ENCODE assay signal across 22 cellular contexts in the genomic region with DNA sequence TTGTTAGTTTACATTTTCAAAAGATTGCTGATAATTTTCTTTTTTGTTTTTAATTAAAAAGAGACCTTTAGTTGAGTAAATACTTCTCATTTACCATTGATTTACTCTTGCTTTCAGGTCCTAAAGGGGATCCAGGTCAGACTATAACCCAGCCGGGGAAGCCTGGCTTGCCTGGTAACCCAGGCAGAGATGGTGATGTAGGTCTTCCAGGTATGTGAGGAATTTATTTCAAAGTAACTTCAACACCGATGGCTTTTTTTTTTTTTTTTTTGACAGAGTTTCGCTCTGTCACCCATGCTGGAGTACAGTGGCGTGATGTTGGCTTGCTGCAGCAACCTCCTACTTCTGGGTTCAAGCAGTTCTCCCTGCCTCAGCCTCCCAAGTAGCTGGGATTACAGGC.
"Had no signal": no experiment of that assay in that cellular context is flagged by ENCODE, and none has a peak within 500 bp of the region (broad histone marks: within the 10 kb centered on the region; RNA-seq: fewer than 3 reads in every experiment).

No MANE protein-coding gene starts in this region.

- H3K27ac Mint-ChIP-seq: activated B cell treated with CpG ODN at 0.5 μM for 24 hours; activated CD4-positive, alpha-beta T cell treated with anti-CD3 and anti-CD28 coated beads for 36 hours; activated naive CD8-positive, alpha-beta T cell treated with anti-CD3 and anti-CD28 coated beads for 36 hours; activated T-cell treated with anti-CD3 and anti-CD28 coated beads, Interleukin-2, amount 50 U/mL, for 24 hours; natural killer cell; progenitor cell of endocrine pancreas; stimulated activated memory B cell treated with anti-CD40 and anti-IgM and Interleukin-4, amounts not matched to agents 10 μg/mL and 1 μg/mL and 100 μg/mL, for 72 hours; T-helper 1 cell treated with Interleukin-12 subunit alpha and Interleukin-12 subunit beta and Interleukin-4 antibody, amounts not matched to agents 30 μg/mL and 1 μg/mL, for 36 hours had no signal

- H3K4me1 Mint-ChIP-seq: activated B cell treated with CpG ODN at 0.5 μM for 24 hours; activated CD4-positive, alpha-beta T cell treated with anti-CD3 and anti-CD28 coated beads for 36 hours; activated naive CD8-positive, alpha-beta T cell treated with anti-CD3 and anti-CD28 coated beads for 36 hours; natural killer cell; stimulated activated memory B cell treated with anti-CD40 and anti-IgM and Interleukin-4, amounts not matched to agents 10 μg/mL and 1 μg/mL and 100 μg/mL, for 72 hours had no signal

- H3K27me3 Mint-ChIP-seq: activated B cell treated with CpG ODN at 0.5 μM for 24 hours; activated CD4-positive, alpha-beta T cell treated with anti-CD3 and anti-CD28 coated beads for 36 hours; activated naive CD8-positive, alpha-beta T cell treated with anti-CD3 and anti-CD28 coated beads for 36 hours; progenitor cell of endocrine pancreas; stimulated activated memory B cell treated with anti-CD40 and anti-IgM and Interleukin-4, amounts not matched to agents 10 μg/mL and 1 μg/mL and 100 μg/mL, for 72 hours had no signal

- DNase-seq: activated B cell treated with CpG ODN at 0.5 μM for 24 hours; activated CD4-positive, alpha-beta T cell treated with anti-CD3 and anti-CD28 coated beads for 36 hours; activated CD4-positive, alpha-beta T cell treated with anti-CD3 and anti-CD28 coated beads, Interleukin-2, amount 50 U/mL, for 4 hours; activated CD8-positive, alpha-beta memory T cell treated with anti-CD3 and anti-CD28 coated beads for 24 hours; activated CD8-positive, alpha-beta memory T cell treated with anti-CD3 and anti-CD28 coated beads, Interleukin-2, amount 50 U/mL, for 4 hours; activated naive CD4-positive, alpha-beta T cell treated with Interleukin-2 at 50 U/mL for 16 hours; activated naive CD8-positive, alpha-beta T cell treated with anti-CD3 and anti-CD28 coated beads for 36 hours; activated T-cell treated with anti-CD3 and anti-CD28 coated beads, Interleukin-2, amount 50 U/mL, for 24 hours; effector CD4-positive, alpha-beta T cell; erythroblast; foreskin fibroblast; natural killer cell; retina; sigmoid colon; stimulated activated CD4-positive, alpha-beta T cell treated with anti-CD3 and anti-CD28 coated beads, Interleukin-15, amount 100 ng/mL, for 24 hours; stomach; T1000; uterus had no signal

- H3K4me3 Mint-ChIP-seq: activated B cell treated with CpG ODN at 0.5 μM for 24 hours; activated CD4-positive, alpha-beta T cell treated with anti-CD3 and anti-CD28 coated beads for 36 hours; activated naive CD8-positive, alpha-beta T cell treated with anti-CD3 and anti-CD28 coated beads for 36 hours; activated T-cell treated with anti-CD3 and anti-CD28 coated beads, Interleukin-2, amount 50 U/mL, for 24 hours; natural killer cell; stimulated activated memory B cell treated with anti-CD40 and anti-IgM and Interleukin-4, amounts not matched to agents 10 μg/mL and 1 μg/mL and 100 μg/mL, for 72 hours; T-helper 1 cell treated with Interleukin-12 subunit alpha and Interleukin-12 subunit beta and Interleukin-4 antibody, amounts not matched to agents 30 μg/mL and 1 μg/mL, for 36 hours had no signal

- H3K36me3 Mint-ChIP-seq: activated naive CD8-positive, alpha-beta T cell treated with anti-CD3 and anti-CD28 coated beads for 36 hours; natural killer cell; stimulated activated memory B cell treated with anti-CD40 and anti-IgM and Interleukin-4, amounts not matched to agents 10 μg/mL and 1 μg/mL and 100 μg/mL, for 72 hours had no signal

- H3K9me3 Mint-ChIP-seq: activated B cell treated with CpG ODN at 0.5 μM for 24 hours; activated T-cell treated with anti-CD3 and anti-CD28 coated beads, Interleukin-2, amount 50 U/mL, for 24 hours; stimulated activated memory B cell treated with anti-CD40 and anti-IgM and Interleukin-4, amounts not matched to agents 10 μg/mL and 1 μg/mL and 100 μg/mL, for 72 hours; T-helper 1 cell treated with Interleukin-12 subunit alpha and Interleukin-12 subunit beta and Interleukin-4 antibody, amounts not matched to agents 30 μg/mL and 1 μg/mL, for 36 hours had no signal

- ATAC-seq: activated CD4-positive, alpha-beta T cell treated with anti-CD3 and anti-CD28 coated beads for 36 hours; left lobe of liver; natural killer cell; stimulated activated memory B cell treated with anti-CD40 and anti-IgM and Interleukin-4, amounts not matched to agents 10 μg/mL and 1 μg/mL and 100 μg/mL, for 72 hours had no signal
